ENCODE assay signal across 1 cellular context in genomic region chr9:137721899-137722298, GRCh38.
TF ChIP-seq lines count a peak whose summit lies in the region.

No MANE protein-coding gene starts in this region.

TF ChIP-seq in SK-N-SH, 30 proteins besides CTCF, POLR2A, EP300 and RAD21 (continued from another document):
- TF ChIP-seq REST (IDR thresholded peaks at IDR 0.05; ENCODE audit: low read depth, low read length) = no peak
- TF ChIP-seq MEF2A (IDR thresholded peaks at IDR 0.05; ENCODE audit: borderline replicate concordance, low read depth) = no peak
- TF ChIP-seq MXI1 (IDR thresholded peaks at IDR 0.05; ENCODE audit: low read depth, low read length) = no peak
- TF ChIP-seq RFX5 (IDR thresholded peaks at IDR 0.05; ENCODE audit: low read length) = no peak
- TF ChIP-seq TEAD4 (IDR thresholded peaks at IDR 0.05; ENCODE audit: borderline replicate concordance, insufficient read depth) = no peak
- no peak for TF ChIP-seq JUND (IDR thresholded peaks at IDR 0.05)
- no peak for TF ChIP-seq FOXJ3 (CRISPR knock-in tag; IDR thresholded peaks at IDR 0.05)
- no peak for TF ChIP-seq POLR2AphosphoS5 (IDR thresholded peaks at IDR 0.05; ENCODE audit: low read depth, low read length)
- TF ChIP-seq, protein P1, sequence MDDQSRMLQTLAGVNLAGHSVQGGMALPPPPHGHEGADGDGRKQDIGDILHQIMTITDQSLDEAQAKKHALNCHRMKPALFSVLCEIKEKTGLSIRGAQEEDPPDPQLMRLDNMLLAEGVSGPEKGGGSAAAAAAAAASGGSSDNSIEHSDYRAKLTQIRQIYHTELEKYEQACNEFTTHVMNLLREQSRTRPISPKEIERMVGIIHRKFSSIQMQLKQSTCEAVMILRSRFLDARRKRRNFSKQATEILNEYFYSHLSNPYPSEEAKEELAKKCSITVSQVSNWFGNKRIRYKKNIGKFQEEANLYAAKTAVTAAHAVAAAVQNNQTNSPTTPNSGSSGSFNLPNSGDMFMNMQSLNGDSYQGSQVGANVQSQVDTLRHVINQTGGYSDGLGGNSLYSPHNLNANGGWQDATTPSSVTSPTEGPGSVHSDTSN (IDR thresholded peaks at IDR 0.05) = no peak
- no peak for TF ChIP-seq EZH2phosphoT487 (IDR thresholded peaks at IDR 0.05; ENCODE audit: borderline replicate concordance, low read depth)
- TF ChIP-seq GABPA (IDR thresholded peaks at IDR 0.05; ENCODE audit: low read depth) = no peak
- TF ChIP-seq CHD2 (IDR thresholded peaks at IDR 0.05; ENCODE audit: low read length, partially characterized antibody) = no peak
- no peak for TF ChIP-seq NRF1 (IDR thresholded peaks at IDR 0.05; ENCODE audit: low read depth, low read length)
- TF ChIP-seq FOXM1 (IDR thresholded peaks at IDR 0.05; ENCODE audit: low read depth) = no peak
